8 cellular contexts compared by ENCODE assay signal in the genomic region with DNA sequence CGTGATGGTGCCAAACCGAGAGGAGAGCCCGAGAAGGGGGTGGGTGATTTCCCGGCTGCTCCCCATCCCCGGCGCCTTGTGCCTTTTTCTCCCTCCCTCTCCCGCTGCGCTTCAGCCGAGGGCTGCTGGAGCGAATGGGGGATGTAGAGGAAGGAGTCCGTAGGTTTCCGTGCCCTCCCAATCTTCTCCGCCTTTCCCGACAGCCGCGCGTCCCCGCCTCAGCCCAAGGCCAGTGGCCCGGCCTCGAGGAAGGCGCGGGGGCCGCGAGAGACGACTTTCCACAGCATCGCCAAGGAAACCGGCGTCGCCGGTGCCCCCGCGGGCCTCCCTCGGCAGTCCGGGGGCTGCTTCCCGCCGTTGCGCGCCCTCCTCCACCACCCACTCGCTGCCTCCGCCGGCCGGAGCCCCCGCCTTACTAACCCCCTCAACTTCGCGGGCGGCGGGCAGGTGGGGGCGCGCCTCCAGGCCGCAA. TPM values are rescaled to one million over a fixed set of nuclear protein-coding genes. Genes with fewer than 3 reads are reported as not detected.
DNase-seq lines count a peak whose midpoint lies in the region; ATAC-seq and TF ChIP-seq lines count a peak whose summit lies in the region.

No MANE protein-coding gene starts in this region.

- H3K27me3 Mint-ChIP-seq in memory B cell = peaks cover 8% of the 10 kb centered on the region

- peaks cover 43% of the 10 kb centered on the region for H3K4me1 Mint-ChIP-seq in memory B cell

- H3K9me3 ChIP-seq in transverse colon = no peaks in the 10 kb centered on the region

- TF ChIP-seq CTCF in transverse colon (IDR thresholded peaks at IDR 0.05) = no peak

- no peak overlapping the region for H3K27ac Mint-ChIP-seq in memory B cell

- no peaks in the 10 kb centered on the region for H3K36me3 ChIP-seq in transverse colon

- H3K9me3 Mint-ChIP-seq in memory B cell = no peaks in the 10 kb centered on the region

- TF ChIP-seq EP300 in transverse colon (IDR thresholded peaks at IDR 0.05; ENCODE audit: low read depth) = no peak

- H3K4me3 ChIP-seq in transverse colon = peak overlapping the region; percentile 11 to 87 (median 79)

- peak; percentile 36 for DNase-seq in activated naive CD4-positive, alpha-beta T cell treated with Interleukin-2 at 50 U/mL for 16 hours
- no peak for DNase-seq in activated naive CD4-positive, alpha-beta T cell (lab: John Stamatoyannopoulos, UW)
- DNase-seq in astrocyte of the hippocampus (ENCODE audit: low read depth, low spot score) (peak; percentile 49), memory B cell (ENCODE audit: low spot score in 2 of 2) (peak in 1 of 2 donors; percentile 46), transverse colon (no peak), NCI-H2029 (lab: John Stamatoyannopoulos, UW) (no peak)

- H3K36me3 Mint-ChIP-seq in memory B cell = peaks cover 3% of the 10 kb centered on the region

- ATAC-seq in memory B cell (ENCODE audit: low read depth) = no peak
- ATAC-seq in GM18502 (IDR thresholded peaks at IDR 0.05; ENCODE audit: poor library complexity, unreplicated experiment) = no peak
- ATAC-seq in HG02938 (IDR thresholded peaks at IDR 0.05; ENCODE audit: unreplicated experiment) = no peak

- peak overlapping the region; percentile 91 for H3K4me3 Mint-ChIP-seq in memory B cell

- intact Hi-C loops in transverse colon (cut with DNase I; ENCODE audit: low total_unique reads) = loop anchor here (5.0 to 10.0 kb wide), 2 partner anchors 220 to 378 kb away; no protein-coding TSS in a partner anchor

- peaks cover 40% of the 10 kb centered on the region for H3K27me3 ChIP-seq in transverse colon

- in situ Hi-C loops in transverse colon (cut with MboI; ENCODE audit: low pct_ligation_motif_present in 1 of 4, low pct_unique_long_range_greater_than_20kb in 1 of 4, low sequenced_read_pairs in 3 of 4) = loop anchor here in 3 of 4 donors (10.0 to 25.0 kb wide), 2 partner anchors 220 to 347 kb away; no protein-coding TSS in a partner anchor

- WGBS in transverse colon (ENCODE audit: low coverage in 1 of 2), 2 donors = 0 to 3% methylated on average over 10 to 31 of the region's 50 CpGs

- H3K27ac ChIP-seq in transverse colon = no peak overlapping the region

- peaks cover 8 to 35% (median 31%) of the 10 kb centered on the region in 4 donors for H3K4me1 ChIP-seq in transverse colon

- no peak for TF ChIP-seq POLR2A in transverse colon (IDR thresholded peaks at IDR 0.05)

RNA-seq across cellular contexts. Expression of a gene that starts 1.2 kb away (rescaled TPM):
- total RNA-seq in transverse colon = 1 to 10 TPM in 1 of 4 donors, under 1 TPM in 1, not detected in 2; 0.82 to 1.3 TPM

RNA-seq across cellular contexts. Expression of a gene that starts 10.4 kb away (rescaled TPM):
- 10 to 100 TPM in 3 of 4 donors, 1 to 10 TPM in 1; 9.6 to 25.4 (median 15.0) TPM for total RNA-seq in transverse colon

Comparison
In these comparisons a context has a peak if more than half of its experiments do, and no peak if none do; other contexts are left out.
1. DNase-seq: peak in activated naive CD4-positive, alpha-beta T cell treated with Interleukin-2 at 50 U/mL for 16 hours (single experiment) and astrocyte of the hippocampus (single experiment); none in activated naive CD4-positive, alpha-beta T cell (0 of 4), transverse colon (single experiment) and NCI-H2029 (single experiment).